ENCODE assay signal across 8 cellular contexts in genomic region chr14:58395565-58395814, GRCh38. TPM values are rescaled to one million over a fixed set of nuclear protein-coding genes. Genes with fewer than 3 reads are reported as not detected.
DNase-seq lines count a peak whose midpoint lies in the region; ATAC-seq, FAIRE-seq and TF ChIP-seq lines count a peak whose summit lies in the region.

No MANE protein-coding gene starts in this region.

- peak overlapping the region; percentile 80 for H3K27ac Mint-ChIP-seq in glutamatergic neuron (ENCODE audit: unreplicated experiment)

- H3K36me3 Mint-ChIP-seq in glutamatergic neuron (ENCODE audit: unreplicated experiment) = no peaks in the 10 kb centered on the region

- DNase-seq in GM12891 (ENCODE audit: insufficient read length, low spot score) (peak; percentile 7), glutamatergic neuron (no peak), skeletal muscle cell (ENCODE audit: low read depth) (no peak), NCI-H446 (lab: John Stamatoyannopoulos, UW) (no peak), MV-4-11 (lab: John Stamatoyannopoulos, UW) (no peak), NAMALWA (ENCODE audit: low spot score) (no peak)

- peak overlapping the region; percentile 83 for H3K4me3 Mint-ChIP-seq in glutamatergic neuron (ENCODE audit: unreplicated experiment)

- peaks cover 3% of the 10 kb centered on the region for H3K9me3 Mint-ChIP-seq in glutamatergic neuron (ENCODE audit: unreplicated experiment)

- H3K4me1 Mint-ChIP-seq in glutamatergic neuron (ENCODE audit: low read depth, unreplicated experiment) = peaks cover 7% of the 10 kb centered on the region

- peaks cover 7% of the 10 kb centered on the region for H3K27me3 Mint-ChIP-seq in glutamatergic neuron (ENCODE audit: unreplicated experiment)

- no peak for ATAC-seq in HG03571 (IDR thresholded peaks at IDR 0.05; ENCODE audit: unreplicated experiment)

- no peak for TF ChIP-seq POLR2A in GM12891 (IDR thresholded peaks at IDR 0.05; ENCODE audit: low read depth, low read length)

- TF ChIP-seq CTCF in VCaP (conservative IDR thresholded peaks at IDR 0.05) (no peak), glutamatergic neuron (IDR thresholded peaks at IDR 0.05; ENCODE audit: partially characterized antibody, unreplicated experiment) (no peak)

- peak overlapping the region; percentile 44 for H3K4me3 ChIP-seq in skeletal muscle cell (ENCODE audit: low read depth, low read length)

- peak overlapping the region; percentile 70 for H3K27ac ChIP-seq in VCaP

- no peak for FAIRE-seq in GM12891 (lab: Jason Lieb, UNC)

TF ChIP-seq in GM12891, 5 proteins besides CTCF, POLR2A, EP300 and RAD21:
- no peak for TF ChIP-seq POU2F2 (IDR thresholded peaks at IDR 0.05; ENCODE audit: low read depth, low read length)
- no peak for TF ChIP-seq SPI1 (IDR thresholded peaks at IDR 0.05; ENCODE audit: low read depth, low read length)
- no peak for TF ChIP-seq TAF1 (IDR thresholded peaks at IDR 0.05; ENCODE audit: low read depth, low read length)
- TF ChIP-seq POLR2AphosphoS5 (IDR thresholded peaks at IDR 0.05; ENCODE audit: low read depth, low read length) = no peak
- no peak for TF ChIP-seq PAX5 (IDR thresholded peaks at IDR 0.05; ENCODE audit: insufficient read depth, low read length, severe bottlenecking)
TF ChIP-seq in GM12891: peak in this region for 0.

RNA-seq across cellular contexts. Expression of gene TOMM20L, which starts 0.2 kb away (rescaled TPM):
- not detected for polyA plus RNA-seq in GM12891 (2012; ENCODE audit: low read depth, missing spikeins)
- not detected for total RNA-seq in glutamatergic neuron (ENCODE audit: unreplicated experiment)

RNA-seq across cellular contexts. Expression of gene TIMM9, which starts 31.8 kb away (rescaled TPM):
- 90.6 TPM for polyA plus RNA-seq in GM12891 (2012; ENCODE audit: low read depth, missing spikeins)
- total RNA-seq in glutamatergic neuron (ENCODE audit: unreplicated experiment) = 41.6 TPM

RNA-seq across cellular contexts. Expression of gene KIAA0586, which starts 32.0 kb away (rescaled TPM):
- 9.9 TPM for polyA plus RNA-seq in GM12891 (2012; ENCODE audit: low read depth, missing spikeins)
- 27.8 TPM for total RNA-seq in glutamatergic neuron (ENCODE audit: unreplicated experiment)
